ENCODE assay signal across 20 cellular contexts in the genomic region with DNA sequence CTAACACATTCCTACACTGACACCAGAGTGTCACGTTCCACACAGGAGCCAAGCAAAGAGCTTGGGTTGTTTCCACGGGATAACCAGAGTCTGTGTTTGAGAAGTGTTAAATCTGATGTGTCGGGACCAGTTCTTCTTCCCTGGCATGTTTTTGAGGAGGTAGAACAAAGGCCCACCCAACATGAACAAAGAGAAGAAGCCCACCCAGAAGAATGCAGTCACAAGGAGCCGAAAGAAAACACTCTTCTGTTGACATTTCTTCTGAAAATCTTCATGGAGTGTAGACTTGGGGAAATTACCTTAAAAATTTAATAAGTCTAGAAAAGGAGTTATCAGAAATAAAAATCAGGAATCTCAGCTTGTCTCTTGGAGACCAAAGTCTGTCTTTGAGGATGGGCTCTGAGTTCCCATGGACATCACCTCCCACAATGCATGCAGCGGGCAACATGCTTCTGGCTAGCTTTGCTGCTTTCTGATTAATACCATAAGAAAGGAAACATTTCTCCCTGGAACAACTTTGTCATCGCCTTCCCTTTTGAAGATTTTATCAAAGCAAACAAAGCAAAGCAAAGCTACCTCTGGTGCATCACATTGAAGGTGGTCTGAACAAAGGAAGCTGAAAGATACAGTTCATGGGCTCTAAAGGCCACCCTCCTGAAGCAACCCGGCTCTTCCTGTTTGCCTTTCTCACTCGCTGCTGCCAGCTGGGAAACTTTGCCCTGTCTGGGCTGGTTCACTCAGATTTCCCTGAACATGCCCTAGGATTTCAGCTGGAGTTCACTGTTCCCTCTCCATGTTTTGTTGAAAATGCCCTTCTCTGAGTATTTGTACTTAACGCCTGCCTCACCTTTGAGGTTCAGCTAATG.
"Had no signal": no experiment of that assay in that cellular context is flagged by ENCODE, and none has a peak within 500 bp of the region (broad histone marks: within the 10 kb centered on the region; RNA-seq: fewer than 3 reads in every experiment).

No MANE protein-coding gene starts in this region.

- H3K36me3 Mint-ChIP-seq: activated naive CD4-positive, alpha-beta T cell treated with anti-CD3 and anti-CD28 coated beads, Interleukin-2, amount 50 U/mL, for 24 hours; mesothelial cell of epicardium; natural killer cell had no signal

- H3K9me3 Mint-ChIP-seq: activated naive CD4-positive, alpha-beta T cell treated with anti-CD3 and anti-CD28 coated beads, Interleukin-2, amount 50 U/mL, for 24 hours; natural killer cell; stimulated activated naive CD8-positive, alpha-beta T cell treated with anti-CD3 and anti-CD28 coated beads, Interleukin-15, Interleukin-2, amounts not matched to agents 100 ng/mL and 50 ng/mL, for 24 hours had no signal

- H3K4me3 Mint-ChIP-seq: activated naive CD4-positive, alpha-beta T cell treated with anti-CD3 and anti-CD28 coated beads, Interleukin-2, amount 50 U/mL, for 24 hours; effector memory CD8-positive, alpha-beta T cell; mesothelial cell of epicardium; natural killer cell; stimulated activated naive CD8-positive, alpha-beta T cell treated with anti-CD3 and anti-CD28 coated beads, Interleukin-15, Interleukin-2, amounts not matched to agents 100 ng/mL and 50 ng/mL, for 24 hours had no signal

- H3K27me3 ChIP-seq: colonic mucosa, esophagus muscularis mucosa, transverse colon, uterus had no signal

- H3K36me3 ChIP-seq: colonic mucosa, esophagus muscularis mucosa, transverse colon, uterus had no signal

- DNase-seq: activated CD4-positive, CD25-positive, alpha-beta regulatory T cell treated with anti-CD3 and anti-CD28 coated beads, Interleukin-2, amount 50 U/mL, for 72 hours; activated gamma-delta T cell treated with Interleukin-2 at 50 U/mL for 16 hours; activated T-cell treated with anti-CD3 and anti-CD28 coated beads, Interleukin-2, amount 50 U/mL, for 1 hour; colonic mucosa; dorsolateral prefrontal cortex; effector memory CD8-positive, alpha-beta T cell; glutamatergic neuron; hippocampal formation; natural killer cell; stimulated activated CD4-positive, alpha-beta T cell treated with anti-CD3 and anti-CD28 coated beads, Interleukin-1b, Interleukin-23, amount 100 ng/mL, for 48 hours; substantia nigra; transverse colon; uterus had no signal

- H3K27ac ChIP-seq: colonic mucosa, dorsolateral prefrontal cortex, esophagus muscularis mucosa, skin epidermis, transverse colon, uterus, VCaP had no signal

- H3K9me3 ChIP-seq: colonic mucosa, esophagus muscularis mucosa, transverse colon, uterus had no signal

- ATAC-seq: effector memory CD8-positive, alpha-beta T cell; natural killer cell had no signal

- H3K27ac Mint-ChIP-seq: activated naive CD4-positive, alpha-beta T cell treated with anti-CD3 and anti-CD28 coated beads, Interleukin-2, amount 50 U/mL, for 24 hours; effector memory CD8-positive, alpha-beta T cell; mesothelial cell of epicardium; natural killer cell; progenitor cell of endocrine pancreas; stimulated activated naive CD8-positive, alpha-beta T cell treated with anti-CD3 and anti-CD28 coated beads, Interleukin-15, Interleukin-2, amounts not matched to agents 100 ng/mL and 50 ng/mL, for 24 hours had no signal

- H3K27me3 Mint-ChIP-seq: activated naive CD4-positive, alpha-beta T cell treated with anti-CD3 and anti-CD28 coated beads, Interleukin-2, amount 50 U/mL, for 24 hours; effector memory CD8-positive, alpha-beta T cell; stimulated activated naive CD8-positive, alpha-beta T cell treated with anti-CD3 and anti-CD28 coated beads, Interleukin-15, Interleukin-2, amounts not matched to agents 100 ng/mL and 50 ng/mL, for 24 hours had no signal

- H3K4me3 ChIP-seq: colonic mucosa, dorsolateral prefrontal cortex, esophagus muscularis mucosa, skin epidermis, transverse colon, uterus had no signal

- H3K4me1 Mint-ChIP-seq: activated naive CD4-positive, alpha-beta T cell treated with anti-CD3 and anti-CD28 coated beads, Interleukin-2, amount 50 U/mL, for 24 hours; mesothelial cell of epicardium; natural killer cell had no signal

- H3K4me1 ChIP-seq: colonic mucosa, esophagus muscularis mucosa, transverse colon, uterus had no signal
